28 cellular contexts compared by ENCODE assay signal in genomic region chr6:29760328-29760727, GRCh38. TPM values are rescaled to one million over a fixed set of nuclear protein-coding genes. Genes with fewer than 3 reads are reported as not detected.
A peak's percentile ranks its signal among the peaks of the same experiment; 100 is the strongest.
DNase-seq lines count a peak whose midpoint lies in the region; ATAC-seq, FAIRE-seq and TF ChIP-seq lines count a peak whose summit lies in the region.
"Had no signal": no experiment of that assay in that cellular context is flagged by ENCODE, and none has a peak within 500 bp of the region (broad histone marks: within the 10 kb centered on the region; RNA-seq: fewer than 3 reads in every experiment).

No MANE protein-coding gene starts in this region.

- H3K36me3 ChIP-seq in HUES64 (ENCODE audit: insufficient read depth, low read length) (no peaks in the 10 kb centered on the region), mesendoderm (ENCODE audit: control insufficient read depth, insufficient read depth, low read length) (no peaks in the 10 kb centered on the region)
- H3K36me3 ChIP-seq: BLaER1 treated with 17β-estradiol and CSF1 and Interleukin-3, amounts not matched to agents 10 nM and 100 nM; ovary; transverse colon had no signal

- no peak overlapping the region for H4K8ac ChIP-seq in mesendoderm (ENCODE audit: low read depth, low read length)

- no peak for TF ChIP-seq CTCF in choroid plexus epithelial cell (conservative IDR thresholded peaks at IDR 0.05; ENCODE audit: low read depth, low read length)

- no peak overlapping the region for H3K23ac ChIP-seq in mesendoderm (ENCODE audit: low read length)

- H3K9ac ChIP-seq in HUES64 (ENCODE audit: low read depth, low read length) (no peak overlapping the region), mesendoderm (ENCODE audit: low read length) (no peak overlapping the region)
- H3K9ac ChIP-seq: BLaER1 treated with 17β-estradiol and CSF1 and Interleukin-3, amounts not matched to agents 10 nM and 100 nM had no signal

- H4K5ac ChIP-seq in mesendoderm (ENCODE audit: low read length): no peak overlapping the region

- DNase-seq in GM12892 (ENCODE audit: insufficient read length) (no peak), choroid plexus epithelial cell (ENCODE audit: low read depth) (peak; percentile 20), mesendoderm (peak; percentile 47), ACHN (no peak), NCI-H2171 (lab: John Stamatoyannopoulos, UW) (no peak)
- DNase-seq: activated CD4-positive, alpha-beta T cell treated with anti-CD3 and anti-CD28 coated beads for 1 hour; activated gamma-delta T cell treated with Interleukin-2 at 50 U/mL for 16 hours; activated naive CD8-positive, alpha-beta T cell treated with anti-CD3 and anti-CD28 coated beads, Interleukin-2, amount 50 U/mL, for 24 hours; activated T-cell treated with anti-CD3 and anti-CD28 coated beads, Interleukin-2, amount 50 U/mL, for 1 hour; DMS79; dorsolateral prefrontal cortex; GOT3; kidney glomerular epithelial cell; mammary epithelial cell; NCI-H1105; NCI-H2029; NCI-H526 treated with DMSO at 0.1 percent for 48 hours; nephron progenitor cell; ovary; stimulated activated CD4-positive, alpha-beta T cell treated with anti-CD3 and anti-CD28 coated beads, Interleukin-1b, Interleukin-23, amount 100 ng/mL, for 48 hours; stimulated activated CD8-positive, alpha-beta memory T cell treated with anti-CD3 and anti-CD28 coated beads, Interleukin-4, amount 100 ng/mL, for 48 hours; transverse colon had no signal

- in situ Hi-C loops in ACHN (cut with HindIII; ENCODE audit: low pct_ligation_motif_present, low pct_unique_long_range_greater_than_20kb, low sequenced_read_pairs): no loop called here

- H3K27ac ChIP-seq in HUES64 (ENCODE audit: low read depth, low read length): peak overlapping the region; percentile 89
- H3K27ac ChIP-seq in mesendoderm (ENCODE audit: low read depth, low read length): no peak overlapping the region
- H3K27ac ChIP-seq: BLaER1 treated with 17β-estradiol and CSF1 and Interleukin-3, amounts not matched to agents 10 nM and 100 nM; dorsolateral prefrontal cortex; ovary; skin epidermis; transverse colon had no signal

- H3K4me2 ChIP-seq in mesendoderm (ENCODE audit: low read length): no peak overlapping the region
- H3K4me2 ChIP-seq: BLaER1 treated with 17β-estradiol and CSF1 and Interleukin-3, amounts not matched to agents 10 nM and 100 nM had no signal

- H3K79me1 ChIP-seq in mesendoderm (ENCODE audit: low read length): no peaks in the 10 kb centered on the region

- no peak for ATAC-seq in HG03025 (IDR thresholded peaks at IDR 0.05; ENCODE audit: low FRiP score, unreplicated experiment)
- ATAC-seq: activated naive CD8-positive, alpha-beta T cell treated with anti-CD3 and anti-CD28 coated beads, Interleukin-2, amount 50 U/mL, for 24 hours had no signal

- no peaks in the 10 kb centered on the region for H3K79me2 ChIP-seq in mesendoderm (ENCODE audit: control insufficient read depth, insufficient read depth, low read length)

- H2BK5ac ChIP-seq in mesendoderm (ENCODE audit: low read length): no peak overlapping the region

- no peak overlapping the region for H2BK15ac ChIP-seq in mesendoderm (replicated peaks; ENCODE audit: low read depth)

- no peaks in the 10 kb centered on the region for H3K27me3 ChIP-seq in HUES64 (ENCODE audit: insufficient read depth, low read length)
- no peaks in the 10 kb centered on the region for H3K27me3 ChIP-seq in mesendoderm (ENCODE audit: insufficient read depth, low read length, poor library complexity)
- H3K27me3 ChIP-seq: BLaER1 treated with 17β-estradiol and CSF1 and Interleukin-3, amounts not matched to agents 10 nM and 100 nM; ovary had no signal

- no peak for TF ChIP-seq POLR2A in GM12892 (IDR thresholded peaks at IDR 0.05; ENCODE audit: low read depth, low read length)

- H3K4me1 ChIP-seq in HUES64 (ENCODE audit: insufficient read depth, low read length) (peaks cover 43% of the 10 kb centered on the region), mesendoderm (ENCODE audit: control insufficient read depth, low read depth, low read length) (peaks cover 8% of the 10 kb centered on the region)
- H3K4me1 ChIP-seq: transverse colon had no signal

- no peak overlapping the region for H2BK120ac ChIP-seq in mesendoderm (ENCODE audit: low read depth, low read length)

- peak; percentile 65 for FAIRE-seq in GM12892 (lab: Jason Lieb, UNC)
- FAIRE-seq: RCC 7860, TTC549 had no signal

- H3K18ac ChIP-seq in mesendoderm (ENCODE audit: low read length): no peak overlapping the region

- no peak overlapping the region for H2AK5ac ChIP-seq in mesendoderm (ENCODE audit: low read length)

- no peaks in the 10 kb centered on the region for H3K9me3 ChIP-seq in HUES64 (ENCODE audit: insufficient read depth, low read depth, low read length)
- H3K9me3 ChIP-seq: BLaER1 treated with 17β-estradiol and CSF1 and Interleukin-3, amounts not matched to agents 10 nM and 100 nM; ovary; transverse colon had no signal

- no peak overlapping the region for H3K4me3 ChIP-seq in HUES64 (ENCODE audit: low read length)
- no peak overlapping the region for H3K4me3 ChIP-seq in choroid plexus epithelial cell (ENCODE audit: low read depth, low read length)
- H3K4me3 ChIP-seq in mesendoderm (ENCODE audit: low read length): no peak overlapping the region
- H3K4me3 ChIP-seq: BLaER1 treated with 17β-estradiol and CSF1 and Interleukin-3, amounts not matched to agents 10 nM and 100 nM; dorsolateral prefrontal cortex; ovary; skin epidermis; transverse colon had no signal

- no peak overlapping the region for H3K4ac ChIP-seq in mesendoderm (ENCODE audit: low read depth, low read length)

- peak overlapping the region; percentile 4 for H3K56ac ChIP-seq in mesendoderm (ENCODE audit: low read length)

- 66% methylated on average over 3 of the region's 3 CpGs for WGBS in HUES64
- no CpG with 5 or more reads among the region's 3 CpGs for WGBS in mesendoderm (ENCODE audit: extremely low coverage, insufficient coverage, low lambda C conversion rate)

RNA-seq across cellular contexts. Expression of gene HLA-F, which starts 37.1 kb away (rescaled TPM):
- 413 TPM for polyA plus RNA-seq in GM12892 (2012; ENCODE audit: missing spikeins)
- polyA plus RNA-seq in HUES64 (2013, experiment 1 of 2): 2.4 TPM
- polyA plus RNA-seq in HUES64 (2013, experiment 2 of 2): 2.7 TPM
- polyA plus RNA-seq in mesendoderm (2013, experiment 1 of 2): 2.0 TPM
- 1.8 TPM for polyA plus RNA-seq in mesendoderm (2013, experiment 2 of 2)

Comparison
In these comparisons a context has a peak if more than half of its experiments do, and no peak if none do; other contexts are left out.
1. DNase-seq: peak in choroid plexus epithelial cell (single experiment) and mesendoderm (single experiment); none in GM12892 (single experiment), ACHN (single experiment) and NCI-H2171 (single experiment).